11 cellular contexts compared by ENCODE assay signal in the genomic region with DNA sequence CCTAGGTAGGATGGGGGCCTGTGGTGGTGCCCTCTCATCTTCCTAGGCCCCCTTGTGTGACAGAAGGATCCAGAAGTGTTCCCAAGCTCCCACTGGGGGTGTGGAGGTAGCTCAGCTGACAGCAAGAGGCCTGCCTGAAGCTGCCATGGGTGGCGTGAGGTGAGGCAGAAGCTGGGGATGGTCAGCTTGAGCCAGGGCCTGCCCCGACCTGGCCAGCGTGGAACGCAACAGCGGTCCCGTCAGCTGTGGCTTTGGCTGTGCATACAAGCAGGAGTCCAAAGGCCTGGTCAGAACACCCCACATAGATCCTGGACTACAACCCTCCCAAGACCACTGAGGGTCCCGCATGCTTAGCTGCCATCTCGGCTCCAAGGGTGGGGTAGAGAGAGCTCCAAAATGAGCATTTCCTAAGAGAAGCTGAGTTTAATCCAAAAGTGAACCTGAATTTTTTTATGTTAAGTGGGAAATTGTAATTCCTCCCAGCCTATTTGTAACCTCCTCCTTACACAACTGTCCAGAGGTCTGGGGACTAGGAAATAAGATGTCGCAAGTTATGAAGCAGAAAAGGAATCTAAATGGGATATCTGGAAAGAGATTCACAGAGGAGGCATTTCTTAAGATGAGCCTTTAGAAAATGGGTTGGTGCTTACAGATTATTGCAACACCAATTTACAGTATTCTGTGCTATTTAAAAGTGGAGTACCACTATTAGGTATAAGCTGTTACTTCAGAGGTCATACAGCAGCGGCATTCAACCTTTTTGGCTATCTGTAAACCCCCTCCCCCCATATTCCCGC. TPM values are rescaled to one million over a fixed set of nuclear protein-coding genes. Genes with fewer than 3 reads are reported as not detected.
"Had no signal": no experiment of that assay in that cellular context is flagged by ENCODE, and none has a peak within 500 bp of the region (broad histone marks: within the 10 kb centered on the region; RNA-seq: fewer than 3 reads in every experiment).

No MANE protein-coding gene starts in this region.

- H3K4me3 ChIP-seq: breast epithelium, esophagus muscularis mucosa, right atrium auricular region, transverse colon had no signal

- H3K27ac ChIP-seq: breast epithelium, esophagus muscularis mucosa, right atrium auricular region, transverse colon had no signal

- H3K36me3 ChIP-seq: breast epithelium, esophagus muscularis mucosa, right atrium auricular region, transverse colon had no signal

- H3K4me1 ChIP-seq: breast epithelium, esophagus muscularis mucosa, right atrium auricular region had no signal

- ATAC-seq: activated naive CD4-positive, alpha-beta T cell treated with anti-CD3 and anti-CD28 coated beads, Interleukin-2, amount 50 U/mL, for 72 hours; stimulated activated memory B cell treated with anti-CD40 and anti-IgM and Interleukin-4, amounts not matched to agents 10 μg/mL and 1 μg/mL and 100 μg/mL, for 72 hours; T-helper 17 cell had no signal

- DNase-seq: activated B cell treated with CpG ODN at 0.5 μM for 24 hours, activated T-cell treated with anti-CD3 and anti-CD28 coated beads for 4 hours, aorta, T-helper 17 cell, transverse colon had no signal

- H3K9me3 ChIP-seq: breast epithelium, esophagus muscularis mucosa, right atrium auricular region, transverse colon had no signal

- H3K27me3 ChIP-seq: breast epithelium, right atrium auricular region, transverse colon had no signal

RNA-seq across cellular contexts. Expression of a gene that starts 9.9 kb away (rescaled TPM):
- polyA plus RNA-seq: aorta, liver had no signal

RNA-seq across cellular contexts. Expression of a gene that starts 52.1 kb away (rescaled TPM):
- polyA plus RNA-seq: liver had no signal
